15 cellular contexts compared by ENCODE assay signal in the genomic region with DNA sequence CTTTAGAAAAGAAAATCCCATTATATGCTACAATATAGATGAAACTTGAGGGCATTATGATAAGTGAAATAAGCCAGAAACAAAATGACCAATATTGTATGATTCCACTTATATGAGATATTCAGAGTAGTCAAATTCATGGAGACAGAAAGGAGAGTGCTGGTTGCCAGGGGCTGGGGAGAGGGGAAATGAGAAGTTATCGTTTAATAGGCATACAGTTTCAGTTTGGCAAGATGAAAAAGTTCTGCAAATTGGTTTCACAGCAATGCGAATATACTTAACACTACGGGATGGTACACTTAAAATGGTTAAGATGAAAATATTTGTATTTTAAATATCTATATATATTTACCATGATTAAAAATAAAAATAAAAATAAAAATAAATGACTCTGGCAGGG. TPM values are rescaled to one million over a fixed set of nuclear protein-coding genes. Genes with fewer than 3 reads are reported as not detected.
DNase-seq lines count a peak whose midpoint lies in the region; ATAC-seq and TF ChIP-seq lines count a peak whose summit lies in the region.
"Had no signal": no experiment of that assay in that cellular context is flagged by ENCODE, and none has a peak within 500 bp of the region (broad histone marks: within the 10 kb centered on the region; RNA-seq: fewer than 3 reads in every experiment).

No MANE protein-coding gene starts in this region.

- H3K36me3 Mint-ChIP-seq in CD4-positive, alpha-beta T cell (ENCODE audit: low read depth), result no peaks in the 10 kb centered on the region
- H3K36me3 Mint-ChIP-seq in IgD-negative memory B cell (peaks cover 2% of the 10 kb centered on the region), nephron progenitor cell (ENCODE audit: low read depth) (peaks cover 7% of the 10 kb centered on the region), endodermal cell (ENCODE audit: low read depth) (peaks cover 2% of the 10 kb centered on the region)
- H3K36me3 Mint-ChIP-seq in activated naive CD8-positive, alpha-beta T cell, result peaks cover 8% of the 10 kb centered on the region

- H3K9me3 Mint-ChIP-seq in CD4-positive, alpha-beta T cell, result peaks cover 4% of the 10 kb centered on the region
- H3K9me3 Mint-ChIP-seq in IgD-negative memory B cell, result peaks cover 0 to 6% (median 4%) of the 10 kb centered on the region in 3 donors
- peaks cover 4% of the 10 kb centered on the region for H3K9me3 Mint-ChIP-seq in activated naive CD8-positive, alpha-beta T cell (ENCODE audit: low read depth)
- H3K9me3 Mint-ChIP-seq in nephron progenitor cell, result peaks cover 52% of the 10 kb centered on the region
- peaks cover 47% of the 10 kb centered on the region for H3K9me3 Mint-ChIP-seq in endodermal cell

- intact Hi-C loops in CD4-positive, alpha-beta T cell (cut with DNase I, micrococcal nuclease), result no loop called here

- no peaks in the 10 kb centered on the region for H3K4me1 ChIP-seq in endodermal cell (ENCODE audit: control insufficient read depth, insufficient read depth, low read length)

- H3K27me3 ChIP-seq in CD4-positive, alpha-beta T cell (ENCODE audit: control insufficient read depth, insufficient read depth, low read length), result no peaks in the 10 kb centered on the region
- H3K27me3 ChIP-seq in endodermal cell (ENCODE audit: control insufficient read depth, insufficient read depth, low read length, poor library complexity, severe bottlenecking), result no peaks in the 10 kb centered on the region
- H3K27me3 ChIP-seq: esophagus squamous epithelium, hepatocyte had no signal

- no peak overlapping the region for H3K9ac ChIP-seq in endodermal cell (ENCODE audit: extremely low read depth, low read length, poor library complexity, severe bottlenecking)

- peaks cover 11% of the 10 kb centered on the region for H3K4me1 Mint-ChIP-seq in CD4-positive, alpha-beta T cell (ENCODE audit: low read depth)
- H3K4me1 Mint-ChIP-seq in IgD-negative memory B cell, result peaks cover 14 to 17% (median 16%) of the 10 kb centered on the region in 3 donors
- peaks cover 14% of the 10 kb centered on the region for H3K4me1 Mint-ChIP-seq in activated naive CD8-positive, alpha-beta T cell (ENCODE audit: low read depth)
- H3K4me1 Mint-ChIP-seq in nephron progenitor cell, result no peaks in the 10 kb centered on the region
- H3K4me1 Mint-ChIP-seq in endodermal cell, result peaks cover 4% of the 10 kb centered on the region

- no peak for ATAC-seq in CD4-positive, alpha-beta T cell (ENCODE audit: poor library complexity)
- ATAC-seq in GM21367 (IDR thresholded peaks at IDR 0.05; ENCODE audit: unreplicated experiment), result no peak
- ATAC-seq: GM23338, left ventricle myocardium superior, sciatic nerve had no signal

- CTCF ChIA-PET in CD4-positive, alpha-beta T cell (lab: Charles Lee), result no interaction called here

- H3K27me3 Mint-ChIP-seq in CD4-positive, alpha-beta T cell, result peaks cover 5% of the 10 kb centered on the region
- no peaks in the 10 kb centered on the region for H3K27me3 Mint-ChIP-seq in IgD-negative memory B cell
- peaks cover 1% of the 10 kb centered on the region for H3K27me3 Mint-ChIP-seq in activated naive CD8-positive, alpha-beta T cell
- peaks cover 8% of the 10 kb centered on the region for H3K27me3 Mint-ChIP-seq in nephron progenitor cell (ENCODE audit: low read depth, poor library complexity)
- no peaks in the 10 kb centered on the region for H3K27me3 Mint-ChIP-seq in endodermal cell (ENCODE audit: insufficient read depth)

- no peak for TF ChIP-seq CTCF in CD4-positive, alpha-beta T cell (IDR thresholded peaks at IDR 0.05)
- TF ChIP-seq CTCF in GM12875 (IDR thresholded peaks at IDR 0.05; ENCODE audit: borderline replicate concordance, insufficient read depth, low read depth, low read length) (no peak), nephron progenitor cell (IDR thresholded peaks at IDR 0.05) (no peak), endodermal cell (conservative IDR thresholded peaks at IDR 0.05) (no peak)

- no peak overlapping the region for H3K27ac Mint-ChIP-seq in CD4-positive, alpha-beta T cell
- peak overlapping the region in 1 of 3 donors; percentile 98 for H3K27ac Mint-ChIP-seq in IgD-negative memory B cell
- H3K27ac Mint-ChIP-seq in activated naive CD8-positive, alpha-beta T cell, result no peak overlapping the region
- H3K27ac Mint-ChIP-seq in nephron progenitor cell, result no peak overlapping the region
- no peak overlapping the region for H3K27ac Mint-ChIP-seq in endodermal cell
- H3K27ac Mint-ChIP-seq: GM23338 had no signal

- peak overlapping the region; percentile 0 for H3K4me3 Mint-ChIP-seq in CD4-positive, alpha-beta T cell
- peak overlapping the region; percentile 72 to 96 (median 90) for H3K4me3 Mint-ChIP-seq in IgD-negative memory B cell
- peak overlapping the region; percentile 5 for H3K4me3 Mint-ChIP-seq in activated naive CD8-positive, alpha-beta T cell
- no peak overlapping the region for H3K4me3 Mint-ChIP-seq in nephron progenitor cell
- H3K4me3 Mint-ChIP-seq in endodermal cell, result no peak overlapping the region
- H3K4me3 Mint-ChIP-seq: GM23338 had no signal

- POLR2A ChIA-PET in CD4-positive, alpha-beta T cell (lab: Charles Lee), result no interaction called here

- 87 to 100% methylated on average over 1 to 3 of the region's 3 CpGs for WGBS in endodermal cell (ENCODE audit: insufficient coverage in 1 of 2, insufficient read length in 1 of 2), 2 experiments

- no peak for DNase-seq in CD4-positive, alpha-beta T cell
- DNase-seq in nephron progenitor cell, result no peak
- DNase-seq in endodermal cell, result no peak
- DNase-seq: amniotic stem cell, esophagus squamous epithelium, left ventricle myocardium superior, NCI-H2171 had no signal

- H3K4me3 ChIP-seq in GM12875 (ENCODE audit: low read depth, low read length), result peak overlapping the region; percentile 29
- H3K4me3 ChIP-seq in endodermal cell (ENCODE audit: low read length), result no peak overlapping the region
- H3K4me3 ChIP-seq: GM23338, hepatocyte had no signal

- H3K9me3 ChIP-seq in CD4-positive, alpha-beta T cell (ENCODE audit: control insufficient read depth, low read length), result peaks cover 6% of the 10 kb centered on the region
- H3K9me3 ChIP-seq in endodermal cell (ENCODE audit: control insufficient read depth, low read length), result peaks cover 36% of the 10 kb centered on the region
- H3K9me3 ChIP-seq: esophagus squamous epithelium had no signal

- no peaks in the 10 kb centered on the region for H3K36me3 ChIP-seq in endodermal cell (ENCODE audit: control insufficient read depth, insufficient read depth, low read length)
- H3K36me3 ChIP-seq: esophagus squamous epithelium had no signal

- no peak overlapping the region for H3K27ac ChIP-seq in CD4-positive, alpha-beta T cell (ENCODE audit: low read depth, low read length)
- no peak overlapping the region for H3K27ac ChIP-seq in endodermal cell (ENCODE audit: low read depth, low read length)
- H3K27ac ChIP-seq: C4-2B, esophagus squamous epithelium, hepatocyte had no signal

RNA-seq across cellular contexts. Expression of a gene that starts 31.1 kb away (rescaled TPM):
- total RNA-seq in CD4-positive, alpha-beta T cell, result 10 to 100 TPM; 11.4 to 14.2 TPM
- polyA plus RNA-seq in IgD-negative memory B cell, result 19.6 TPM
- 100 to 1,000 TPM; 121 to 127 TPM for total RNA-seq in endodermal cell
- polyA plus RNA-seq in endodermal cell (2013, experiment 1 of 2), result 120 TPM
- 141 TPM for polyA plus RNA-seq in endodermal cell (2013, experiment 2 of 2)

Comparison
In these comparisons a context has a peak if more than half of its experiments do, and no peak if none do; other contexts are left out.
1. H3K4me3 Mint-ChIP-seq: peak in CD4-positive, alpha-beta T cell (single experiment), IgD-negative memory B cell (4 of 4) and activated naive CD8-positive, alpha-beta T cell (single experiment); none in nephron progenitor cell (single experiment) and endodermal cell (single experiment).
2. RNA of a gene that starts 31.1 kb away (total RNA-seq): 121 to 127 TPM in endodermal cell; 11.4 to 14.2 TPM in CD4-positive, alpha-beta T cell; every median in the first group is over 4 times any median in the second.